In genomic region chr7:16918288-16918895, GRCh38 we compare ENCODE assay signal across 8 cellular contexts. TPM values are rescaled to one million over a fixed set of nuclear protein-coding genes. Genes with fewer than 3 reads are reported as not detected.
DNase-seq lines count a peak whose midpoint lies in the region; ATAC-seq and TF ChIP-seq lines count a peak whose summit lies in the region.

No MANE protein-coding gene starts in this region.

- H3K9me3 Mint-ChIP-seq in activated naive CD8-positive, alpha-beta T cell treated with anti-CD3 and anti-CD28 coated beads, Interleukin-2, amount 50 U/mL, for 24 hours: no peaks in the 10 kb centered on the region

- no peaks in the 10 kb centered on the region for H3K9me3 ChIP-seq in spleen

- peak; percentile 52 for DNase-seq in NCI-H2196 (lab: John Stamatoyannopoulos, UW; ENCODE audit: unreplicated experiment)
- no peak for DNase-seq in NCI-H2196 treated with DMSO at 0.1 percent for 48 hours (lab: John Stamatoyannopoulos, UW; ENCODE audit: unreplicated experiment)
- no peak for DNase-seq in LNCaP clone FGC (ENCODE audit: low read depth)
- DNase-seq in SW480 (ENCODE audit: low spot score): peak; percentile 42
- peak in 1 of 2 donors; percentile 32 for DNase-seq in foreskin keratinocyte
- no peak for DNase-seq in spleen
- no peak for DNase-seq in UCSD-AML1 (lab: John Stamatoyannopoulos, UW; ENCODE audit: unreplicated experiment)
- no peak for DNase-seq in activated naive CD8-positive, alpha-beta T cell treated with anti-CD3 and anti-CD28 coated beads, Interleukin-2, amount 50 U/mL, for 24 hours

- no peak overlapping the region for H3K4me3 ChIP-seq in LNCaP clone FGC (ENCODE audit: low read depth, low read length)
- H3K4me3 ChIP-seq in spleen: no peak overlapping the region

- no peaks in the 10 kb centered on the region for H3K36me3 Mint-ChIP-seq in activated naive CD8-positive, alpha-beta T cell treated with anti-CD3 and anti-CD28 coated beads, Interleukin-2, amount 50 U/mL, for 24 hours (ENCODE audit: low read depth)

- no peak overlapping the region for H3K4me3 Mint-ChIP-seq in activated naive CD8-positive, alpha-beta T cell treated with anti-CD3 and anti-CD28 coated beads, Interleukin-2, amount 50 U/mL, for 24 hours

- 50 to 56% (median 52%) methylated on average over 6 of the region's 6 CpGs for WGBS in spleen, 5 donors

- no peak overlapping the region for H3K27ac Mint-ChIP-seq in activated naive CD8-positive, alpha-beta T cell treated with anti-CD3 and anti-CD28 coated beads, Interleukin-2, amount 50 U/mL, for 24 hours

- H3K27me3 ChIP-seq in foreskin keratinocyte (no peaks in the 10 kb centered on the region), spleen (replicated peaks in 1 of 7) (no peaks in the 10 kb centered on the region)

- peaks cover 52% of the 10 kb centered on the region for H3K4me1 ChIP-seq in foreskin keratinocyte
- no peaks in the 10 kb centered on the region for H3K4me1 ChIP-seq in spleen

- H3K27ac ChIP-seq in foreskin keratinocyte: no peak overlapping the region
- no peak overlapping the region for H3K27ac ChIP-seq in spleen

- TF ChIP-seq POLR2A in spleen (IDR thresholded peaks at IDR 0.05): no peak

- no peak for ATAC-seq in foreskin keratinocyte
- ATAC-seq in activated naive CD8-positive, alpha-beta T cell treated with anti-CD3 and anti-CD28 coated beads, Interleukin-2, amount 50 U/mL, for 24 hours: no peak

- H3K36me3 ChIP-seq in spleen: no peaks in the 10 kb centered on the region

- intact Hi-C loops in spleen (cut with DNase I; ENCODE audit: low total_unique reads): loop anchor here (10.0 kb wide), 2 partner anchors 114 to 224 kb away; partner anchors contain the start of gene AGR2

- H3K27me3 Mint-ChIP-seq in activated naive CD8-positive, alpha-beta T cell treated with anti-CD3 and anti-CD28 coated beads, Interleukin-2, amount 50 U/mL, for 24 hours: peaks cover 2% of the 10 kb centered on the region

- H3K4me1 Mint-ChIP-seq in activated naive CD8-positive, alpha-beta T cell treated with anti-CD3 and anti-CD28 coated beads, Interleukin-2, amount 50 U/mL, for 24 hours: peaks cover 21% of the 10 kb centered on the region

- TF ChIP-seq CTCF in LNCaP clone FGC (IDR thresholded peaks at IDR 0.05; ENCODE audit: control insufficient read depth, extremely low read depth, insufficient read depth) (peak; percentile 32), foreskin keratinocyte (conservative IDR thresholded peaks at IDR 0.05) (peak; percentile 84), spleen (IDR thresholded peaks at IDR 0.05 in 8 of 11, conservative IDR thresholded peaks at IDR 0.05 in 3 of 11) (peak; percentile 9 to 74 (median 58))

RNA-seq across cellular contexts. Expression of gene AGR3, which starts 36.6 kb away (rescaled TPM):
- total RNA-seq in foreskin keratinocyte (not detected in 2 replicates), spleen (not detected)
- polyA plus RNA-seq in foreskin keratinocyte (not detected in 2 replicates), spleen (under 1 TPM in 1 of 3 donors, not detected in 2; 0.38 TPM)

Comparison
In these comparisons a context has a peak if more than half of its experiments do, and no peak if none do; other contexts are left out.
1. DNase-seq: peak in NCI-H2196 (single experiment) and SW480 (single experiment); none in NCI-H2196 treated with DMSO at 0.1 percent for 48 hours (single experiment), LNCaP clone FGC (single experiment), spleen (single experiment), UCSD-AML1 (single experiment) and activated naive CD8-positive, alpha-beta T cell treated with anti-CD3 and anti-CD28 coated beads, Interleukin-2, amount 50 U/mL, for 24 hours (single experiment).
2. CTCF ChIP-seq: peak in every context shown above with its lines; median percentile 84 in foreskin keratinocyte; 58 in spleen; 32 in LNCaP clone FGC.